In the genomic region with DNA sequence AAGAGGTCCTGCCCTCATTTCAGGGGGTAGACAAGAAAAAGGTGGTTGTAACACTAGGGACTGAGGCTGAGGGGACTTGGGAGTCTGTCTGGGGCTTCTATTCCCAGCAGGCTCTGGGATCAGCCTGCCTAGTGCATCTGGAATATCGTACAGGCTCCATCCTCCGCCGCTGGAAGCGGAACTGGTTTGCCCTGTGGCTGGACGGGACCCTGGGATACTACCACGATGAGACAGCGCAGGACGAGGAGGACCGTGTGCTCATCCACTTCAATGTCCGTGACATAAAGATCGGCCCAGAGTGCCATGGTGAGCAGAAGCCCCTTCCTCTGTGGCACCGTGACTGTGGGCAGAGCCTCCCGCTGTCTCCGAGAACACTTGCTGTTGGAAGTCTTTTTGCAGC, we compare ENCODE assay signal across 32 cellular contexts. TPM values are rescaled to one million over a fixed set of nuclear protein-coding genes. Genes with fewer than 3 reads are reported as not detected.
"Had no signal": no experiment of that assay in that cellular context is flagged by ENCODE, and none has a peak within 500 bp of the region (broad histone marks: within the 10 kb centered on the region; RNA-seq: fewer than 3 reads in every experiment).

No MANE protein-coding gene starts in this region.

- H3K27ac ChIP-seq: coronary artery, esophagus muscularis mucosa, foreskin keratinocyte, heart left ventricle, left ventricle myocardium inferior, neutrophil, pancreas, psoas muscle, suprapubic skin had no signal

- ATAC-seq: activated CD4-positive, CD25-positive, alpha-beta regulatory T cell treated with anti-CD3 and anti-CD28 coated beads, Interleukin-2, amount 50 U/mL, for 24 hours; foreskin keratinocyte; heart left ventricle; natural killer cell; pancreas; psoas muscle; stimulated activated memory B cell treated with anti-CD40 and anti-IgM and Interleukin-4, amounts not matched to agents 10 μg/mL and 1 μg/mL and 100 μg/mL, for 72 hours; stimulated activated naive CD8-positive, alpha-beta T cell treated with anti-CD3 and anti-CD28 coated beads, Interleukin-15, amount 100 ng/mL, for 72 hours had no signal

- H3K4me1 ChIP-seq: foreskin keratinocyte, pancreas had no signal

- H3K4me3 ChIP-seq: coronary artery, esophagus muscularis mucosa, heart left ventricle, left ventricle myocardium inferior, lung, pancreas, psoas muscle, smooth muscle cell, suprapubic skin, tibial nerve had no signal

- DNase-seq: activated CD4-positive, alpha-beta T cell treated with anti-CD3 and anti-CD28 coated beads for 48 hours; activated CD4-positive, alpha-beta T cell treated with anti-CD3 and anti-CD28 coated beads, Interleukin-2, amount 50 U/mL, for 48 hours; activated CD8-positive, alpha-beta memory T cell treated with anti-CD3 and anti-CD28 coated beads, Interleukin-2, amount 50 U/mL, for 4 hours; activated effector memory CD4-positive, alpha-beta T cell treated with anti-CD3 and anti-CD28 coated beads, Interleukin-2, amount 50 U/mL, for 16 hours; activated naive CD4-positive, alpha-beta T cell treated with anti-CD3 and anti-CD28 coated beads, Interleukin-2, amount 50 U/mL, for 16 hours; activated T-cell treated with anti-CD3 and anti-CD28 coated beads, Interleukin-2, amount 50 U/mL, for 1 hour; amniotic stem cell; cerebellar nuclear complex; foreskin keratinocyte; heart left ventricle; left ventricle myocardium inferior; mesendoderm; natural killer cell; pancreas; psoas muscle; stimulated activated CD4-positive, alpha-beta T cell treated with anti-CD3 and anti-CD28 coated beads, Interleukin-1b, Interleukin-23, amount 100 ng/mL, for 48 hours; stimulated activated CD4-positive, alpha-beta T cell treated with anti-CD3 and anti-CD28 coated beads, Interleukin-4, amount 100 ng/mL, for 4 hours; stimulated activated CD8-positive, alpha-beta memory T cell treated with anti-CD3 and anti-CD28 coated beads, Interleukin-4, amount 100 ng/mL, for 48 hours; stimulated activated naive CD8-positive, alpha-beta T cell treated with anti-CD3 and anti-CD28 coated beads, Interleukin-15, amount 100 ng/mL, for 72 hours; SW 1271; T1000; WERI-Rb-1 had no signal

- H3K27me3 ChIP-seq: esophagus muscularis mucosa, heart left ventricle, pancreas, tibial nerve had no signal

- H3K9me3 ChIP-seq: esophagus muscularis mucosa, heart left ventricle, left ventricle myocardium inferior, neutrophil, pancreas, psoas muscle, suprapubic skin, tibial nerve had no signal

- H3K4me2 ChIP-seq: smooth muscle cell had no signal

- FAIRE-seq: bronchial epithelial cell, pancreas had no signal

- H3K36me3 ChIP-seq: esophagus muscularis mucosa, heart left ventricle, left ventricle myocardium inferior, neutrophil, pancreas, suprapubic skin had no signal

RNA-seq across cellular contexts. Expression of gene PLEKHB1, which starts 4.0 kb away (rescaled TPM):
- total RNA-seq: bronchial epithelial cell, foreskin keratinocyte had no signal
